8 cellular contexts compared by ENCODE assay signal in genomic region chr10:71314028-71314693, GRCh38. TPM values are rescaled to one million over a fixed set of nuclear protein-coding genes. Genes with fewer than 3 reads are reported as not detected.
DNase-seq lines count a peak whose midpoint lies in the region; ATAC-seq and TF ChIP-seq lines count a peak whose summit lies in the region.

No MANE protein-coding gene starts in this region.

- ATAC-seq in HG02588 (IDR thresholded peaks at IDR 0.05; ENCODE audit: unreplicated experiment): no peak

- TF ChIP-seq CTCF in neural crest cell (conservative IDR thresholded peaks at IDR 0.05) (peak; percentile 96), tibial artery (IDR thresholded peaks at IDR 0.05) (peak; percentile 74 to 95)

- peaks cover 18% of the 10 kb centered on the region for H3K4me1 Mint-ChIP-seq in neural crest cell

- H3K4me3 ChIP-seq in tibial artery: peak overlapping the region in 1 of 2 donors; percentile 20

- intact Hi-C loops in tibial artery (cut with DNase I; ENCODE audit: low total_unique reads): loop anchor here (5.0 to 10.0 kb wide), 2 partner anchors 381 to 578 kb away; no protein-coding TSS in a partner anchor

- H3K9me3 ChIP-seq in tibial artery: no peaks in the 10 kb centered on the region

- H3K4me3 Mint-ChIP-seq in neural crest cell: peak overlapping the region; percentile 67

- H3K27ac ChIP-seq in tibial artery: no peak overlapping the region

- no peaks in the 10 kb centered on the region for H3K36me3 ChIP-seq in tibial artery

- H3K27me3 Mint-ChIP-seq in neural crest cell (ENCODE audit: low read depth): peaks cover 21% of the 10 kb centered on the region

- DNase-seq in SIG-M5 treated with dmso at 0.1 percent for 504 hours (lab: John Stamatoyannopoulos, UW; ENCODE audit: unreplicated experiment) (peak; percentile 37), SIG-M5 (lab: John Stamatoyannopoulos, UW) (no peak), NCI-H82 (lab: John Stamatoyannopoulos, UW) (peak; percentile 78), activated T-cell treated with anti-CD3 and anti-CD28 coated beads for 24 hours (ENCODE audit: low read depth) (peak; percentile 37), fibroblast of gingiva (ENCODE audit: low read depth) (peak; percentile 21), neural crest cell (ENCODE audit: low read depth, low spot score) (peak; percentile 54), tibial artery (no peak)

- no peaks in the 10 kb centered on the region for H3K36me3 Mint-ChIP-seq in neural crest cell (ENCODE audit: low read depth)

- peaks cover 0 to 3% of the 10 kb centered on the region in 2 donors for H3K27me3 ChIP-seq in tibial artery

- no peaks in the 10 kb centered on the region for H3K9me3 Mint-ChIP-seq in neural crest cell

- no peak overlapping the region for H3K27ac Mint-ChIP-seq in neural crest cell (ENCODE audit: unreplicated experiment)

- peaks cover 0 to 22% (median 10%) of the 10 kb centered on the region in 4 donors for H3K4me1 ChIP-seq in tibial artery

RNA-seq across cellular contexts. Expression of gene SLC29A3, which starts 4.9 kb away (rescaled TPM):
- total RNA-seq in neural crest cell: 5.3 and 6.0 TPM in 2 replicates

Comparison
In these comparisons a context has a peak if more than half of its experiments do, and no peak if none do; other contexts are left out.
1. DNase-seq: peak in SIG-M5 treated with dmso at 0.1 percent for 504 hours (single experiment), NCI-H82 (single experiment), activated T-cell treated with anti-CD3 and anti-CD28 coated beads for 24 hours (single experiment), fibroblast of gingiva (single experiment) and neural crest cell (single experiment); none in SIG-M5 (single experiment) and tibial artery (0 of 2).